ENCODE assay signal across 9 cellular contexts in genomic region chr1:164659621-164660414, GRCh38.
A peak's percentile ranks its signal among the peaks of the same experiment; 100 is the strongest.
DNase-seq lines count a peak whose midpoint lies in the region; ATAC-seq and TF ChIP-seq lines count a peak whose summit lies in the region.
"Had no signal": no experiment of that assay in that cellular context is flagged by ENCODE, and none has a peak within 500 bp of the region (broad histone marks: within the 10 kb centered on the region; RNA-seq: fewer than 3 reads in every experiment).

No MANE protein-coding gene starts in this region.

- peak overlapping the region; percentile 36 for H3K4me2 ChIP-seq in Loucy (ENCODE audit: low read depth, low read length, poor library complexity, severe bottlenecking)

- no peaks in the 10 kb centered on the region for H3K36me3 ChIP-seq in Loucy (ENCODE audit: insufficient read depth, low read length)
- no peaks in the 10 kb centered on the region for H3K36me3 ChIP-seq in left ventricle myocardium inferior
- no peaks in the 10 kb centered on the region for H3K36me3 ChIP-seq in ascending aorta

- H3K27me3 Mint-ChIP-seq in stimulated activated naive B cell treated with anti-CD40 and anti-IgM and Interleukin-4, amounts not matched to agents 10 μg/mL and 1 μg/mL and 100 μg/mL, for 72 hours, result no peaks in the 10 kb centered on the region

- H4K20me1 ChIP-seq in Loucy (ENCODE audit: insufficient read depth, low read length, poor library complexity, severe bottlenecking), result no peaks in the 10 kb centered on the region

- H3K27ac Mint-ChIP-seq in stimulated activated naive B cell treated with anti-CD40 and anti-IgM and Interleukin-4, amounts not matched to agents 10 μg/mL and 1 μg/mL and 100 μg/mL, for 72 hours, result no peak overlapping the region

- no peak overlapping the region for H3K4me3 Mint-ChIP-seq in stimulated activated naive B cell treated with anti-CD40 and anti-IgM and Interleukin-4, amounts not matched to agents 10 μg/mL and 1 μg/mL and 100 μg/mL, for 72 hours

- H3K4me1 ChIP-seq in Loucy (ENCODE audit: insufficient read depth, low read length, poor library complexity, severe bottlenecking) (peaks cover 13% of the 10 kb centered on the region), left ventricle myocardium inferior (peaks cover 51% of the 10 kb centered on the region), ascending aorta (peaks cover 0 to 6% of the 10 kb centered on the region in 2 donors)

- no peak overlapping the region for H2AFZ ChIP-seq in Loucy (ENCODE audit: low read length)

- H3K9ac ChIP-seq in Loucy (ENCODE audit: low read depth, low read length, poor library complexity, severe bottlenecking), result no peak overlapping the region

- H3K9me3 Mint-ChIP-seq in stimulated activated naive B cell treated with anti-CD40 and anti-IgM and Interleukin-4, amounts not matched to agents 10 μg/mL and 1 μg/mL and 100 μg/mL, for 72 hours, result peaks cover 0 to 3% of the 10 kb centered on the region in 2 donors

- H3K27me3 ChIP-seq in Loucy (ENCODE audit: insufficient read depth, low read length, poor library complexity, severe bottlenecking), result no peaks in the 10 kb centered on the region
- H3K27me3 ChIP-seq in left ventricle myocardium inferior (ENCODE audit: low read depth), result no peaks in the 10 kb centered on the region
- H3K27me3 ChIP-seq in ascending aorta, result no peaks in the 10 kb centered on the region

- H3K9me3 ChIP-seq in Loucy (ENCODE audit: insufficient read depth, low read depth, low read length), result no peaks in the 10 kb centered on the region
- H3K9me3 ChIP-seq in left ventricle myocardium inferior (replicated peaks), result no peaks in the 10 kb centered on the region
- H3K9me3 ChIP-seq in ascending aorta, result no peaks in the 10 kb centered on the region

- DNase-seq in NCI-H1417 (lab: John Stamatoyannopoulos, UW) (peak in 2 of 3 experiments; percentile 11 to 38), NCI-H1417 treated with DMSO at 0.1 percent for 48 hours (lab: John Stamatoyannopoulos, UW) (no peak), left ventricle myocardium inferior (no peak), ascending aorta (ENCODE audit: low spot score in 2 of 2) (no peak)
- no peak for DNase-seq in stimulated activated naive B cell treated with anti-CD40 and anti-IgM and Interleukin-4, amounts not matched to agents 10 μg/mL and 1 μg/mL and 100 μg/mL, for 72 hours
- DNase-seq: T-helper 9 cell had no signal

- H3K4me3 ChIP-seq in Loucy (ENCODE audit: low read length, poor library complexity, severe bottlenecking) (peak overlapping the region; percentile 0), left ventricle myocardium inferior (no peak overlapping the region), ascending aorta (no peak overlapping the region)

- no peaks in the 10 kb centered on the region for H3K79me2 ChIP-seq in Loucy (ENCODE audit: insufficient read depth, low read length)

- peak; percentile 28 to 34 for ATAC-seq in stimulated activated naive B cell treated with anti-CD40 and anti-IgM and Interleukin-4, amounts not matched to agents 10 μg/mL and 1 μg/mL and 100 μg/mL, for 72 hours (replicated peaks)
- ATAC-seq in HG03565 (IDR thresholded peaks at IDR 0.05; ENCODE audit: unreplicated experiment), result no peak
- ATAC-seq in GM18870 (IDR thresholded peaks at IDR 0.05; ENCODE audit: unreplicated experiment), result no peak

- H3F3A ChIP-seq in Loucy (ENCODE audit: low read depth), result peaks cover 3% of the 10 kb centered on the region; the same call in 1 of the 2 replicates

- H3K27ac ChIP-seq in left ventricle myocardium inferior (replicated peaks) (peak overlapping the region; percentile 14), ascending aorta (no peak overlapping the region)

- no peaks in the 10 kb centered on the region for H3K9me2 ChIP-seq in Loucy (replicated peaks; ENCODE audit: low read depth, low read length)

- H3K36me3 Mint-ChIP-seq in stimulated activated naive B cell treated with anti-CD40 and anti-IgM and Interleukin-4, amounts not matched to agents 10 μg/mL and 1 μg/mL and 100 μg/mL, for 72 hours, result no peaks in the 10 kb centered on the region

- H3K4me1 Mint-ChIP-seq in stimulated activated naive B cell treated with anti-CD40 and anti-IgM and Interleukin-4, amounts not matched to agents 10 μg/mL and 1 μg/mL and 100 μg/mL, for 72 hours, result peaks cover 6 to 7% of the 10 kb centered on the region in 2 donors

- intact Hi-C loops in left ventricle myocardium inferior (cut with micrococcal nuclease), result no loop called here
- intact Hi-C loops in ascending aorta (cut with DNase I), result no loop called here

- no peak for TF ChIP-seq CTCF in Loucy (conservative IDR thresholded peaks at IDR 0.05; ENCODE audit: low read length)
- no peak for TF ChIP-seq CTCF in left ventricle myocardium inferior (IDR thresholded peaks at IDR 0.05; ENCODE audit: borderline replicate concordance)
- no peak for TF ChIP-seq CTCF in ascending aorta (IDR thresholded peaks at IDR 0.05)

Comparison
In these comparisons a context has a peak if more than half of its experiments do, and no peak if none do; other contexts are left out.
1. DNase-seq: peak in NCI-H1417 (2 of 3); none in NCI-H1417 treated with DMSO at 0.1 percent for 48 hours (single experiment), left ventricle myocardium inferior (single experiment), stimulated activated naive B cell treated with anti-CD40 and anti-IgM and Interleukin-4, amounts not matched to agents 10 μg/mL and 1 μg/mL and 100 μg/mL, for 72 hours (single experiment) and ascending aorta (0 of 2).
2. ATAC-seq: peak in stimulated activated naive B cell treated with anti-CD40 and anti-IgM and Interleukin-4, amounts not matched to agents 10 μg/mL and 1 μg/mL and 100 μg/mL, for 72 hours (2 of 2); none in HG03565 (single experiment) and GM18870 (single experiment).